In the genomic region with DNA sequence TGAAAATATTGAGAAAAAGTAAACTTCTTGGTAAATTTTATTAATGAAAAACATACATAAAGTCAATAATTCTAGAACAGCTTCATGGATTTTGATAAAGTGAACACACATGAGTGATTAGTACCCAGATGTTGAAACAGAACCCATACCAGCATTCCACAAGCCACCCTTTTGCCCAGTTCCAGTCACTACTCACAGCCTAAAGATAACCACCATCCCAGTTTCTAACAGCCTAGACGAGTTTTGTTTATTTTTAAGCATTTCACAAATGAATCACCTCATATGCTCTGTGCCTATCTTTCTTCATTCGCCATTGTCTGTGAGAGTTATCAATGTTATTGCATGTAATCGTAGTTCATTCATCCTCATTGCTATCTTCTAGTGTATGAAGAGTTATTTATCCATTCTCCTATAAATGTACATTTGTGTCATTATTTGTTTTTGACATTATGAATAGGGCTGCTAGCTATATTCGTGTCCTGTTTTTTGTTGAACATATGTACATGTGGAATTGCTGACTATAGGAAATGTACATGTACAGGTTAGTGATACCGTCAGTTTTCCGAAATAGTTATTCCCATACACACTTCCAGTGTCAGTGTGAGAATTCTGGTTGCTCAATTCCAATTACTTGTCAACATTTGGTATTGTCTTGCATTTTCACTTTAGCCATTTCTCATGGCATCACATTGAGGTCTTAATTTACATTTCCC, we compare ENCODE assay signal across 1 cellular context.
A peak's percentile ranks its signal among the peaks of the same experiment; 100 is the strongest.
TF ChIP-seq lines count a peak whose summit lies in the region.

No MANE protein-coding gene starts in this region.

TF ChIP-seq in IMR-90, 13 proteins besides CTCF, POLR2A, EP300 and RAD21 (continued from another document):
- TF ChIP-seq, protein P1, sequence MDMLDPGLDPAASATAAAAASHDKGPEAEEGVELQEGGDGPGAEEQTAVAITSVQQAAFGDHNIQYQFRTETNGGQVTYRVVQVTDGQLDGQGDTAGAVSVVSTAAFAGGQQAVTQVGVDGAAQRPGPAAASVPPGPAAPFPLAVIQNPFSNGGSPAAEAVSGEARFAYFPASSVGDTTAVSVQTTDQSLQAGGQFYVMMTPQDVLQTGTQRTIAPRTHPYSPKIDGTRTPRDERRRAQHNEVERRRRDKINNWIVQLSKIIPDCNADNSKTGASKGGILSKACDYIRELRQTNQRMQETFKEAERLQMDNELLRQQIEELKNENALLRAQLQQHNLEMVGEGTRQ (IDR thresholded peaks at IDR 0.05; ENCODE audit: low read depth, low read length): no peak
- TF ChIP-seq SMC3 (IDR thresholded peaks at IDR 0.05; ENCODE audit: low read depth, low read length) (no peak), MXI1 (IDR thresholded peaks at IDR 0.05; ENCODE audit: borderline replicate concordance, low read depth, low read length) (no peak), MAZ (IDR thresholded peaks at IDR 0.05; ENCODE audit: borderline replicate concordance, low read depth, low read length) (no peak), RFX5 (IDR thresholded peaks at IDR 0.05; ENCODE audit: low read depth, low read length) (no peak), BHLHE40 (IDR thresholded peaks at IDR 0.05; ENCODE audit: low read depth, low read length) (peak; percentile 30; the same call in 1 of the 2 replicates), MAFK (IDR thresholded peaks at IDR 0.05; ENCODE audit: low read depth, low read length) (peak; percentile 81)
- TF ChIP-seq, protein P2, sequence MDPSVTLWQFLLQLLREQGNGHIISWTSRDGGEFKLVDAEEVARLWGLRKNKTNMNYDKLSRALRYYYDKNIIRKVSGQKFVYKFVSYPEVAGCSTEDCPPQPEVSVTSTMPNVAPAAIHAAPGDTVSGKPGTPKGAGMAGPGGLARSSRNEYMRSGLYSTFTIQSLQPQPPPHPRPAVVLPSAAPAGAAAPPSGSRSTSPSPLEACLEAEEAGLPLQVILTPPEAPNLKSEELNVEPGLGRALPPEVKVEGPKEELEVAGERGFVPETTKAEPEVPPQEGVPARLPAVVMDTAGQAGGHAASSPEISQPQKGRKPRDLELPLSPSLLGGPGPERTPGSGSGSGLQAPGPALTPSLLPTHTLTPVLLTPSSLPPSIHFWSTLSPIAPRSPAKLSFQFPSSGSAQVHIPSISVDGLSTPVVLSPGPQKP (IDR thresholded peaks at IDR 0.05; ENCODE audit: borderline replicate concordance, low read depth, low read length): no peak
